10 cellular contexts compared by ENCODE assay signal in the genomic region with DNA sequence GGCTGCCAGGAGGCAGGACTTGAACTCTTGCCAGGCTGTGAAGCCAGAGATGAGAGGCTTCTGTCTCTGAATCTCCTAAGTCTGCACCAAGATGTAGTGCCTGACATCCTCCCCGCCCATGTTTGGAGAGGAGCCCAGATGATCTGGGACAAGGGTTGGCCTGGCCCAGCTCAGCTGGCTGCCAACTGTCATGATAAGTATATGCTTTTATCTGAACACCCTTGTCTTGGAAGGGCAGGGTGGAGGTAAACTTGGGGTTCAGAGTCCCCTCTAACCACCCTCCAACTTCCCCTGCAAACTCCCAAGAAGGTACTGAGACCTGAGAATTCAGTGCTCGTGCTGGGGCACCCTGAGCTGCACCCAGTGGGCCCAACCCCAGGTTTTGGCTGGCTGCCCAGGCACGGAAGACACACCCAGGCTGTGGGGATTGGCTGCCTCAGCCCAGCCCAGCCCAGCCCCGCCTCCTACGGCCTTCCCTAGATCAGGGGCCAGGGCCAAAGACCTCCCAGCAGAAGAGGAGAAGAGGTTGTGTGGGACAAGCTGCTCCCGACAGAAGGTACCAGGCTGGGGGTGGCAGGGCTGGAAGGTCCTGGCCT. TPM values are rescaled to one million over a fixed set of nuclear protein-coding genes. Genes with fewer than 3 reads are reported as not detected.
A peak's percentile ranks its signal among the peaks of the same experiment; 100 is the strongest.
DNase-seq lines count a peak whose midpoint lies in the region; ATAC-seq and TF ChIP-seq lines count a peak whose summit lies in the region.
"Had no signal": no experiment of that assay in that cellular context is flagged by ENCODE, and none has a peak within 500 bp of the region (broad histone marks: within the 10 kb centered on the region; RNA-seq: fewer than 3 reads in every experiment).

CYP4F12 (plus strand) TSS at position 508 of the 596 bp plus-strand sequence. CDS start 443 bp downstream, outside the sequence.

- intact Hi-C loops in Right ventricle myocardium inferior (cut with DNase I): loop anchor here (5.0 kb wide), 1 partner anchor 110 kb away; no protein-coding TSS in a partner anchor

- DNase-seq in HEK293T (ENCODE audit: extremely low spot score) (peak; percentile 15), SW480 (ENCODE audit: low spot score) (peak; percentile 51), Right ventricle myocardium inferior (ENCODE audit: missing footprints) (peak; percentile 93), DMS114 treated with DMSO at 0.1 percent for 48 hours (lab: John Stamatoyannopoulos, UW; ENCODE audit: unreplicated experiment) (no peak), epidermal melanocyte (ENCODE audit: insufficient read length, low spot score) (no peak)
- peak; percentile 7 for DNase-seq in stimulated activated CD4-positive, alpha-beta T cell treated with anti-CD3 and anti-CD28 coated beads, Interleukin-4, amount 100 ng/mL, for 1 hour

- POLR2A ChIA-PET in HEK293T (lab: Yijun Ruan, JAX): no interaction called here

- ATAC-seq in Right ventricle myocardium inferior (peak; percentile 98), HG03159 (IDR thresholded peaks at IDR 0.05; ENCODE audit: unreplicated experiment) (no peak), GM21381 (IDR thresholded peaks at IDR 0.05; ENCODE audit: unreplicated experiment) (no peak)

- CTCF ChIA-PET in HEK293T (lab: Yijun Ruan, JAX): no interaction called here

TF ChIP-seq in HEK293T, 16 proteins besides CTCF, POLR2A, EP300 and RAD21:
- TF ChIP-seq SP1 (IDR thresholded peaks at IDR 0.05) (no peak), HDGF (IDR thresholded peaks at IDR 0.05; ENCODE audit: borderline replicate concordance) (no peak), FOXA1 (IDR thresholded peaks at IDR 0.05) (no peak), FOXM1 (IDR thresholded peaks at IDR 0.05; ENCODE audit: borderline replicate concordance) (no peak), ZNF384 (IDR thresholded peaks at IDR 0.05) (no peak), TARDBP (IDR thresholded peaks at IDR 0.05) (no peak), L3MBTL2 (conservative IDR thresholded peaks at IDR 0.05) (no peak), ARNT (IDR thresholded peaks at IDR 0.05) (no peak), BHLHE40 (IDR thresholded peaks at IDR 0.05; ENCODE audit: borderline replicate concordance) (no peak), PKNOX1 (IDR thresholded peaks at IDR 0.05) (no peak), LEF1 (IDR thresholded peaks at IDR 0.05; ENCODE audit: borderline replicate concordance) (no peak), SUZ12 (IDR thresholded peaks at IDR 0.05) (no peak), FOXK2 (IDR thresholded peaks at IDR 0.05) (no peak), NFRKB (IDR thresholded peaks at IDR 0.05) (no peak), CTBP1 (IDR thresholded peaks at IDR 0.05; ENCODE audit: borderline replicate concordance) (no peak), ELF4 (IDR thresholded peaks at IDR 0.05) (no peak)

RNA-seq across cellular contexts. Expression of gene CYP4F12, which starts in this region (rescaled TPM):
- 5.8 TPM for total RNA-seq in Right ventricle myocardium inferior
- total RNA-seq: fibroblast of lung; T-helper 2 cell treated with Interferon-gamma antibody and Interleukin-4, amounts not matched to agents 100 ng/mL and 5 ng/mL, for 36 hours had no signal

Comparison
In these comparisons a context has a peak if more than half of its experiments do, and no peak if none do; other contexts are left out.
1. DNase-seq: peak in HEK293T (single experiment), SW480 (single experiment), Right ventricle myocardium inferior (single experiment) and stimulated activated CD4-positive, alpha-beta T cell treated with anti-CD3 and anti-CD28 coated beads, Interleukin-4, amount 100 ng/mL, for 1 hour (single experiment); none in DMS114 treated with DMSO at 0.1 percent for 48 hours (single experiment) and epidermal melanocyte (single experiment).